ENCODE assay signal across 21 cellular contexts in genomic region chr11:4430060-4430459, GRCh38. TPM values are rescaled to one million over a fixed set of nuclear protein-coding genes. Genes with fewer than 3 reads are reported as not detected.
A peak's percentile ranks its signal among the peaks of the same experiment; 100 is the strongest.
DNase-seq lines count a peak whose midpoint lies in the region; TF ChIP-seq lines count a peak whose summit lies in the region.
"Had no signal": no experiment of that assay in that cellular context is flagged by ENCODE, and none has a peak within 500 bp of the region (broad histone marks: within the 10 kb centered on the region; RNA-seq: fewer than 3 reads in every experiment).

No MANE protein-coding gene starts in this region.

- H3K9me2 ChIP-seq in Karpas-422 (replicated peaks; ENCODE audit: insufficient read depth, low read length): no peaks in the 10 kb centered on the region
- H3K9me2 ChIP-seq in hepatocyte (replicated peaks; ENCODE audit: insufficient read depth): no peaks in the 10 kb centered on the region

- DNase-seq in Karpas-422: peak; percentile 2
- DNase-seq in hepatocyte (ENCODE audit: low spot score): peak; percentile 70
- peak in 1 of 2 donors; percentile 12 for DNase-seq in trophoblast cell
- no peak for DNase-seq in NCI-H1694 (lab: John Stamatoyannopoulos, UW)
- DNase-seq in epidermal melanocyte (ENCODE audit: insufficient read length, low spot score): no peak
- no peak for DNase-seq in cerebellum (ENCODE audit: low spot score)
- DNase-seq: 8988T; ACHN; AML-193; BE2C; CD4-positive, alpha-beta T cell; CD8-positive, alpha-beta memory T cell; DMS153; DND-41; GM23248; H7; HCEC 1CT had no signal

- H3K18ac ChIP-seq in trophoblast cell (ENCODE audit: low read length): no peak overlapping the region

- H3K79me2 ChIP-seq in Karpas-422 (ENCODE audit: low read length): no peaks in the 10 kb centered on the region
- H3K79me2 ChIP-seq in hepatocyte: no peaks in the 10 kb centered on the region
- H3K79me2 ChIP-seq in trophoblast cell (ENCODE audit: control insufficient read depth, insufficient read depth, low read length, poor library complexity): no peaks in the 10 kb centered on the region

- H3K14ac ChIP-seq in trophoblast cell (ENCODE audit: low read length): no peak overlapping the region

- H2BK120ac ChIP-seq in trophoblast cell (ENCODE audit: insufficient read depth, low read length, poor library complexity): no peak overlapping the region

- H4K91ac ChIP-seq in trophoblast cell (ENCODE audit: low read depth, low read length): no peak overlapping the region

- H3K4me3 ChIP-seq in Karpas-422 (ENCODE audit: low read length): no peak overlapping the region
- H3K4me3 ChIP-seq in hepatocyte: no peak overlapping the region
- no peak overlapping the region for H3K4me3 ChIP-seq in trophoblast cell (ENCODE audit: low read depth, low read length)
- H3K4me3 ChIP-seq: A549; BLaER1 treated with 17β-estradiol and CSF1 and Interleukin-3, amounts not matched to agents 10 nM and 100 nM; GM23248 had no signal

- H3K36me3 ChIP-seq in Karpas-422 (ENCODE audit: insufficient read depth, low read length): no peaks in the 10 kb centered on the region
- H3K36me3 ChIP-seq in hepatocyte (replicated peaks; ENCODE audit: insufficient read depth, low read depth): no peaks in the 10 kb centered on the region
- no peaks in the 10 kb centered on the region for H3K36me3 ChIP-seq in trophoblast cell (ENCODE audit: control insufficient read depth in 1 of 2, insufficient read depth in 2 of 2, low read length in 2 of 2)
- H3K36me3 ChIP-seq: BE2C; BLaER1 treated with 17β-estradiol and CSF1 and Interleukin-3, amounts not matched to agents 10 nM and 100 nM had no signal

- H2AFZ ChIP-seq in Karpas-422 (ENCODE audit: low read length) (no peak overlapping the region), hepatocyte (no peak overlapping the region), trophoblast cell (ENCODE audit: insufficient read depth, low read length, poor library complexity) (no peak overlapping the region)
- H2AFZ ChIP-seq: GM23248 had no signal

- no peaks in the 10 kb centered on the region for H3K9me3 ChIP-seq in Karpas-422 (ENCODE audit: low read length)
- H3K9me3 ChIP-seq in hepatocyte (ENCODE audit: low read depth): no peaks in the 10 kb centered on the region
- peaks cover 4% of the 10 kb centered on the region for H3K9me3 ChIP-seq in trophoblast cell (ENCODE audit: insufficient read depth, low read depth, low read length)
- H3K9me3 ChIP-seq: A549; BE2C; BLaER1 treated with 17β-estradiol and CSF1 and Interleukin-3, amounts not matched to agents 10 nM and 100 nM had no signal

- no peak overlapping the region for H3K4me2 ChIP-seq in Karpas-422 (ENCODE audit: low read depth, low read length, poor library complexity, severe bottlenecking)
- H3K4me2 ChIP-seq in hepatocyte: peak overlapping the region; percentile 25
- no peak overlapping the region for H3K4me2 ChIP-seq in trophoblast cell (ENCODE audit: low read length)
- H3K4me2 ChIP-seq: A549; BLaER1 treated with 17β-estradiol and CSF1 and Interleukin-3, amounts not matched to agents 10 nM and 100 nM had no signal

- no peak overlapping the region for H3K9ac ChIP-seq in Karpas-422 (ENCODE audit: low read length)
- no peak overlapping the region for H3K9ac ChIP-seq in trophoblast cell (ENCODE audit: low read length)
- H3K9ac ChIP-seq: BLaER1 treated with 17β-estradiol and CSF1 and Interleukin-3, amounts not matched to agents 10 nM and 100 nM; GM23248 had no signal

- no peak overlapping the region for H3K4ac ChIP-seq in trophoblast cell (ENCODE audit: low read depth, low read length)

- H3K27me3 ChIP-seq in Karpas-422 (ENCODE audit: low read length): no peaks in the 10 kb centered on the region
- no peaks in the 10 kb centered on the region for H3K27me3 ChIP-seq in hepatocyte
- no peaks in the 10 kb centered on the region for H3K27me3 ChIP-seq in trophoblast cell (ENCODE audit: insufficient read depth, low read length)
- H3K27me3 ChIP-seq: BE2C; BLaER1 treated with 17β-estradiol and CSF1 and Interleukin-3, amounts not matched to agents 10 nM and 100 nM had no signal

- 71% methylated on average over 4 of the region's 4 CpGs for WGBS in hepatocyte (ENCODE audit: low lambda C conversion rate, missing lambda C conversion rate)
- WGBS in trophoblast cell (ENCODE audit: extremely low coverage, insufficient coverage, insufficient read length): no CpG with 5 or more reads among the region's 4 CpGs

- no peak overlapping the region for H2AK5ac ChIP-seq in trophoblast cell (ENCODE audit: low read length)

- H2BK5ac ChIP-seq in trophoblast cell (ENCODE audit: low read depth, low read length, poor library complexity): no peak overlapping the region

- H3K23ac ChIP-seq in trophoblast cell (ENCODE audit: low read length): peak overlapping the region; percentile 73

- H3K4me1 ChIP-seq in Karpas-422 (ENCODE audit: low read length) (no peaks in the 10 kb centered on the region), hepatocyte (ENCODE audit: insufficient read depth) (peaks cover 12% of the 10 kb centered on the region), trophoblast cell (ENCODE audit: control insufficient read depth in 1 of 2, insufficient read depth in 2 of 2, low read length in 2 of 2) (no peaks in the 10 kb centered on the region)
- H3K4me1 ChIP-seq: A549, BE2C had no signal

- no peak for TF ChIP-seq CTCF in hepatocyte (IDR thresholded peaks at IDR 0.05; ENCODE audit: poor library complexity)

- H3K79me1 ChIP-seq in trophoblast cell (ENCODE audit: low read length): no peaks in the 10 kb centered on the region

- H3K27ac ChIP-seq in Karpas-422 (ENCODE audit: low read length) (no peak overlapping the region), hepatocyte (peak overlapping the region; percentile 93), trophoblast cell (ENCODE audit: low read depth, low read length) (no peak overlapping the region)
- H3K27ac ChIP-seq: A549; BLaER1 treated with 17β-estradiol and CSF1 and Interleukin-3, amounts not matched to agents 10 nM and 100 nM; GM23248 had no signal

- no peak overlapping the region for H2BK12ac ChIP-seq in trophoblast cell (ENCODE audit: low read length)

- no peak overlapping the region for H4K8ac ChIP-seq in trophoblast cell (ENCODE audit: low read depth, low read length)

- no peak overlapping the region for H4K12ac ChIP-seq in trophoblast cell (ENCODE audit: low read depth, low read length)

- no peaks in the 10 kb centered on the region for H4K20me1 ChIP-seq in Karpas-422 (ENCODE audit: insufficient read depth, low read depth, low read length)
- H4K20me1 ChIP-seq in hepatocyte (ENCODE audit: insufficient read depth, poor library complexity, severe bottlenecking): no peaks in the 10 kb centered on the region
- H4K20me1 ChIP-seq: BLaER1 treated with 17β-estradiol and CSF1 and Interleukin-3, amounts not matched to agents 10 nM and 100 nM had no signal

RNA-seq across cellular contexts. Expression of gene OR52K2, which starts 19.0 kb away (rescaled TPM):
- not detected in 2 replicates for total RNA-seq in Karpas-422 (2014; rRNA removed; shearing (Covaris generic); ENCODE audit: low replicate concordance)
- total RNA-seq in hepatocyte: not detected in 2 replicates
- polyA plus RNA-seq in hepatocyte: not detected in 2 replicates
- polyA plus RNA-seq in trophoblast cell (2013): not detected in 2 replicates
- total RNA-seq in cerebellum: 0.27 TPM
- total RNA-seq: CD4-positive, alpha-beta T cell; CD8-positive, alpha-beta memory T cell; GM23248; H1; H7 had no signal
- polyA plus RNA-seq: A549; CD8-positive, alpha-beta memory T cell; GM23248; H1 had no signal

RNA-seq across cellular contexts. Expression of gene TRIM21, which starts 36.6 kb away (rescaled TPM):
- total RNA-seq in Karpas-422 (2014; rRNA removed; shearing (Covaris generic); ENCODE audit: low replicate concordance): 15.1 and 24.7 TPM in 2 replicates
- total RNA-seq in hepatocyte: 17.4 and 22.5 TPM in 2 replicates
- 15.7 and 20.3 TPM in 2 replicates for polyA plus RNA-seq in hepatocyte
- polyA plus RNA-seq in trophoblast cell (2013): 20.4 and 20.6 TPM in 2 replicates
- 3.4 TPM for total RNA-seq in cerebellum

RNA-seq across cellular contexts. Expression of gene OR52K1, which starts 52.4 kb away (rescaled TPM):
- not detected in 2 replicates for total RNA-seq in Karpas-422 (2014; rRNA removed; shearing (Covaris generic); ENCODE audit: low replicate concordance)
- total RNA-seq in hepatocyte (0.04 and 0.07 TPM in 2 replicates), cerebellum (0.09 TPM)
- polyA plus RNA-seq in hepatocyte: not detected in 2 replicates
- polyA plus RNA-seq in trophoblast cell (2013): not detected in 2 replicates
- total RNA-seq: CD4-positive, alpha-beta T cell; CD8-positive, alpha-beta memory T cell; GM23248; H1; H7 had no signal
- polyA plus RNA-seq: A549; CD14-positive monocyte; CD8-positive, alpha-beta memory T cell; GM23248; H1 had no signal

Comparison
In these comparisons a context has a peak if more than half of its experiments do, and no peak if none do; other contexts are left out.
1. DNase-seq: peak in Karpas-422 (single experiment) and hepatocyte (single experiment); none in NCI-H1694 (single experiment), epidermal melanocyte (single experiment) and cerebellum (single experiment).